Comparison of ENCODE assay signal across 10 cellular contexts in the genomic region with DNA sequence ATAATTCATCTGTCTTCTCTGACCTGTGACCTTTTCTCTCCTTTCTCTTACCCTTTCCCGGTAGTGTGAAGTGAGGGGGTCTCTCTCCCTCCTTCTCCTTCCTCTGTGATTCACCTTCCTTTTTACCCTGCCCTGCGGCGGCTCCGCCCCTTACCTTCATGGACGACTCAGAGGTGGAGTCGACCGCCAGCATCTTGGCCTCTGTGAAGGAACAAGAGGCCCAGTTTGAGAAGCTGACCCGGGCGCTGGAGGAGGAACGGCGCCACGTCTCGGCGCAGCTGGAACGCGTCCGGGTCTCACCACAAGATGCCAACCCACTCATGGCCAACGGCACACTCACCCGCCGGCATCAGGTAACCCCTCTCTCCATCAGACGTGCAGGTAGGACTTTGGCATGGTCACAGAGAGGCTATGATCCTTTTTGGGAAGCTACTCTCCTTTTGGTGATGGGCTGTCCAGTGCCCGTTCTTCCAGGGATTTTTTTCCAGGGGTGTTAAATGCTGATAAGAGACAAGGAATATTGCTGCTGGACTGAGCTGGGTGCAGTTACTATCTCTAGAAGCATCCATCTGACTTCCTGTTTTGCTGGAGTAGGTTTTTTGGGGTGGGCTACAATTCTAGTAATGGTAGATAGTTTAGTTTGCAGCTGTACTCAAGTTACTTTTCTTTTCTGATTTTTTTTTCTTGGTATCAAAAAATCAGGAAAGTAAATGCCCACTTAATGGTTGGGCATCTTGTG. TPM values are rescaled to one million over a fixed set of nuclear protein-coding genes. Genes with fewer than 3 reads are reported as not detected.
DNase-seq lines count a peak whose midpoint lies in the region; ATAC-seq and TF ChIP-seq lines count a peak whose summit lies in the region.
"Had no signal": no experiment of that assay in that cellular context is flagged by ENCODE, and none has a peak within 500 bp of the region (broad histone marks: within the 10 kb centered on the region; RNA-seq: fewer than 3 reads in every experiment).

No MANE protein-coding gene starts in this region.

- H3K27me3 Mint-ChIP-seq in activated CD4-positive, alpha-beta T cell treated with anti-CD3 and anti-CD28 coated beads, Interleukin-2, amount 10 ng/mL, durations not matched to agents 24 days and 14 days = no peaks in the 10 kb centered on the region
- no peaks in the 10 kb centered on the region for H3K27me3 Mint-ChIP-seq in WTC11 (ENCODE audit: low read depth)

- peaks cover 7% of the 10 kb centered on the region for H3K36me3 ChIP-seq in thymus (ENCODE audit: control insufficient read depth, insufficient read depth)

- H3K4me3 ChIP-seq in thymus (ENCODE audit: low read length) = no peak overlapping the region
- H3K4me3 ChIP-seq: mucosa of descending colon had no signal

- no peaks in the 10 kb centered on the region for H3K9me3 ChIP-seq in thymus (ENCODE audit: control insufficient read depth)
- H3K9me3 ChIP-seq: mucosa of descending colon had no signal

- H3K27ac ChIP-seq in thymus (ENCODE audit: low read depth) = peak overlapping the region; percentile 92

- ATAC-seq in WTC11 = peak; percentile 14; the same call in 1 of the 2 replicates
- no peak for ATAC-seq in HG02973 (IDR thresholded peaks at IDR 0.05; ENCODE audit: unreplicated experiment)

- peak overlapping the region; percentile 93 for H3K27ac Mint-ChIP-seq in activated CD4-positive, alpha-beta T cell treated with anti-CD3 and anti-CD28 coated beads, Interleukin-2, amount 10 ng/mL, durations not matched to agents 24 days and 14 days
- peak overlapping the region; percentile 65 for H3K27ac Mint-ChIP-seq in WTC11

- CTCF ChIA-PET in WTC11 (lab: Charles Lee) = interaction anchor here (1.0 to 3.7 kb wide), 2 partner anchors 9 to 40 kb away, joined by 3 to 18 read pairs; a partner anchor contains a TSS

- no peak for TF ChIP-seq CTCF in WTC11 (IDR thresholded peaks at IDR 0.05)

- H3K4me1 ChIP-seq in thymus (ENCODE audit: control insufficient read depth, insufficient read depth, low read length) = peaks cover 8% of the 10 kb centered on the region

- no peaks in the 10 kb centered on the region for H3K9me3 Mint-ChIP-seq in activated CD4-positive, alpha-beta T cell treated with anti-CD3 and anti-CD28 coated beads, Interleukin-2, amount 10 ng/mL, durations not matched to agents 24 days and 14 days
- H3K9me3 Mint-ChIP-seq in WTC11 = no peaks in the 10 kb centered on the region

- POLR2A ChIA-PET in WTC11 (lab: Charles Lee) = no interaction called here

- intact Hi-C loops in activated CD4-positive, alpha-beta T cell treated with anti-CD3 and anti-CD28 coated beads, Interleukin-2, amount 10 ng/mL, durations not matched to agents 24 days and 14 days (cut with micrococcal nuclease) = loop anchor here (1.0 to 2.0 kb wide), 6 partner anchors 50 to 787 kb away; a partner anchor contains a TSS
- intact Hi-C loops in head of caudate nucleus (cut with DNase I) = no loop called here

- peaks cover 41% of the 10 kb centered on the region for H3K4me1 Mint-ChIP-seq in activated CD4-positive, alpha-beta T cell treated with anti-CD3 and anti-CD28 coated beads, Interleukin-2, amount 10 ng/mL, durations not matched to agents 24 days and 14 days
- H3K4me1 Mint-ChIP-seq in WTC11 = peaks cover 47% of the 10 kb centered on the region

- DNase-seq in activated CD4-positive, alpha-beta T cell treated with anti-CD3 and anti-CD28 coated beads, Interleukin-2, amount 10 ng/mL, durations not matched to agents 24 days and 14 days = no peak
- DNase-seq in activated CD4-positive, alpha-beta T cell treated with anti-CD3 and anti-CD28 coated beads, Interleukin-2, amount 50 U/mL, for 48 hours = no peak
- DNase-seq in WTC11 (ENCODE audit: low spot score) = peak; percentile 33
- peak; percentile 66 for DNase-seq in islet precursor cell
- no peak for DNase-seq in head of caudate nucleus
- DNase-seq in dedifferentiated amniotic fluid mesenchymal stem cell (ENCODE audit: extremely low spot score) = no peak
- DNase-seq: NCI-H1930 had no signal

- 92% methylated on average over 22 of the region's 22 CpGs for WGBS in thymus

- H3K27me3 ChIP-seq in thymus (ENCODE audit: control insufficient read depth, insufficient read depth) = no peaks in the 10 kb centered on the region

- peak overlapping the region; percentile 79 for H3K4me3 Mint-ChIP-seq in activated CD4-positive, alpha-beta T cell treated with anti-CD3 and anti-CD28 coated beads, Interleukin-2, amount 10 ng/mL, durations not matched to agents 24 days and 14 days
- H3K4me3 Mint-ChIP-seq in WTC11 = no peak overlapping the region

- H3K36me3 Mint-ChIP-seq in activated CD4-positive, alpha-beta T cell treated with anti-CD3 and anti-CD28 coated beads, Interleukin-2, amount 10 ng/mL, durations not matched to agents 24 days and 14 days (ENCODE audit: low read depth) = peaks cover 15% of the 10 kb centered on the region
- H3K36me3 Mint-ChIP-seq in WTC11 = peaks cover 38% of the 10 kb centered on the region

TF ChIP-seq in WTC11, 78 proteins besides CTCF, POLR2A, EP300 and RAD21 (continues in another document):
- no peak for TF ChIP-seq GABPB1 (CRISPR knock-in tag; IDR thresholded peaks at IDR 0.05)
- TF ChIP-seq MXD4 (CRISPR knock-in tag; IDR thresholded peaks at IDR 0.05; ENCODE audit: borderline replicate concordance) = no peak
- TF ChIP-seq, protein P1, sequence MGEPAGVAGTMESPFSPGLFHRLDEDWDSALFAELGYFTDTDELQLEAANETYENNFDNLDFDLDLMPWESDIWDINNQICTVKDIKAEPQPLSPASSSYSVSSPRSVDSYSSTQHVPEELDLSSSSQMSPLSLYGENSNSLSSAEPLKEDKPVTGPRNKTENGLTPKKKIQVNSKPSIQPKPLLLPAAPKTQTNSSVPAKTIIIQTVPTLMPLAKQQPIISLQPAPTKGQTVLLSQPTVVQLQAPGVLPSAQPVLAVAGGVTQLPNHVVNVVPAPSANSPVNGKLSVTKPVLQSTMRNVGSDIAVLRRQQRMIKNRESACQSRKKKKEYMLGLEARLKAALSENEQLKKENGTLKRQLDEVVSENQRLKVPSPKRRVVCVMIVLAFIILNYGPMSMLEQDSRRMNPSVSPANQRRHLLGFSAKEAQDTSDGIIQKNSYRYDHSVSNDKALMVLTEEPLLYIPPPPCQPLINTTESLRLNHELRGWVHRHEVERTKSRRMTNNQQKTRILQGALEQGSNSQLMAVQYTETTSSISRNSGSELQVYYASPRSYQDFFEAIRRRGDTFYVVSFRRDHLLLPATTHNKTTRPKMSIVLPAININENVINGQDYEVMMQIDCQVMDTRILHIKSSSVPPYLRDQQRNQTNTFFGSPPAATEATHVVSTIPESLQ (CRISPR knock-in tag; IDR thresholded peaks at IDR 0.05) = no peak
- no peak for TF ChIP-seq GTF2I (CRISPR knock-in tag; conservative IDR thresholded peaks at IDR 0.05)
- TF ChIP-seq, protein P2, sequence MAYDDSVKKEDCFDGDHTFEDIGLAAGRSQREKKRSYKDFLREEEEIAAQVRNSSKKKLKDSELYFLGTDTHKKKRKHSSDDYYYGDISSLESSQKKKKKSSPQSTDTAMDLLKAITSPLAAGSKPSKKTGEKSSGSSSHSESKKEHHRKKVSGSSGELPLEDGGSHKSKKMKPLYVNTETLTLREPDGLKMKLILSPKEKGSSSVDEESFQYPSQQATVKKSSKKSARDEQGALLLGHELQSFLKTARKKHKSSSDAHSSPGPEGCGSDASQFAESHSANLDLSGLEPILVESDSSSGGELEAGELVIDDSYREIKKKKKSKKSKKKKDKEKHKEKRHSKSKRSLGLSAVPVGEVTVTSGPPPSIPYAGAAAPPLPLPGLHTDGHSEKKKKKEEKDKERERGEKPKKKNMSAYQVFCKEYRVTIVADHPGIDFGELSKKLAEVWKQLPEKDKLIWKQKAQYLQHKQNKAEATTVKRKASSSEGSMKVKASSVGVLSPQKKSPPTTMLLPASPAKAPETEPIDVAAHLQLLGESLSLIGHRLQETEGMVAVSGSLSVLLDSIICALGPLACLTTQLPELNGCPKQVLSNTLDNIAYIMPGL (CRISPR knock-in tag; IDR thresholded peaks at IDR 0.05) = no peak
- TF ChIP-seq MYBL2 (CRISPR knock-in tag; IDR thresholded peaks at IDR 0.05) = no peak
- TF ChIP-seq, protein P3, sequence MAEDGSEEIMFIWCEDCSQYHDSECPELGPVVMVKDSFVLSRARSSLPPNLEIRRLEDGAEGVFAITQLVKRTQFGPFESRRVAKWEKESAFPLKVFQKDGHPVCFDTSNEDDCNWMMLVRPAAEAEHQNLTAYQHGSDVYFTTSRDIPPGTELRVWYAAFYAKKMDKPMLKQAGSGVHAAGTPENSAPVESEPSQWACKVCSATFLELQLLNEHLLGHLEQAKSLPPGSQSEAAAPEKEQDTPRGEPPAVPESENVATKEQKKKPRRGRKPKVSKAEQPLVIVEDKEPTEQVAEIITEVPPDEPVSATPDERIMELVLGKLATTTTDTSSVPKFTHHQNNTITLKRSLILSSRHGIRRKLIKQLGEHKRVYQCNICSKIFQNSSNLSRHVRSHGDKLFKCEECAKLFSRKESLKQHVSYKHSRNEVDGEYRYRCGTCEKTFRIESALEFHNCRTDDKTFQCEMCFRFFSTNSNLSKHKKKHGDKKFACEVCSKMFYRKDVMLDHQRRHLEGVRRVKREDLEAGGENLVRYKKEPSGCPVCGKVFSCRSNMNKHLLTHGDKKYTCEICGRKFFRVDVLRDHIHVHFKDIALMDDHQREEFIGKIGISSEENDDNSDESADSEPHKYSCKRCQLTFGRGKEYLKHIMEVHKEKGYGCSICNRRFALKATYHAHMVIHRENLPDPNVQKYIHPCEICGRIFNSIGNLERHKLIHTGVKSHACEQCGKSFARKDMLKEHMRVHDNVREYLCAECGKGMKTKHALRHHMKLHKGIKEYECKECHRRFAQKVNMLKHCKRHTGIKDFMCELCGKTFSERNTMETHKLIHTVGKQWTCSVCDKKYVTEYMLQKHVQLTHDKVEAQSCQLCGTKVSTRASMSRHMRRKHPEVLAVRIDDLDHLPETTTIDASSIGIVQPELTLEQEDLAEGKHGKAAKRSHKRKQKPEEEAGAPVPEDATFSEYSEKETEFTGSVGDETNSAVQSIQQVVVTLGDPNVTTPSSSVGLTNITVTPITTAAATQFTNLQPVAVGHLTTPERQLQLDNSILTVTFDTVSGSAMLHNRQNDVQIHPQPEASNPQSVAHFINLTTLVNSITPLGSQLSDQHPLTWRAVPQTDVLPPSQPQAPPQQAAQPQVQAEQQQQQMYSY (CRISPR knock-in tag; IDR thresholded peaks at IDR 0.05) = no peak
- TF ChIP-seq NR2C2 (CRISPR knock-in tag; IDR thresholded peaks at IDR 0.05) = no peak
- no peak for TF ChIP-seq PRRX2 (CRISPR knock-in tag; IDR thresholded peaks at IDR 0.05)

RNA-seq across cellular contexts. Expression of a gene that starts 29.9 kb away (rescaled TPM):
- 4.9 and 6.0 TPM in 2 replicates for total RNA-seq in activated CD4-positive, alpha-beta T cell treated with anti-CD3 and anti-CD28 coated beads, Interleukin-2, amount 10 ng/mL, durations not matched to agents 24 days and 14 days
- total RNA-seq in WTC11 (2021) = 164 to 165 TPM (median 164 TPM) in 3 replicates
- polyA plus RNA-seq in thymus = 34.9 TPM

RNA-seq across cellular contexts. Expression of a gene that starts 39.9 kb away (rescaled TPM):
- not detected in 2 replicates for total RNA-seq in activated CD4-positive, alpha-beta T cell treated with anti-CD3 and anti-CD28 coated beads, Interleukin-2, amount 10 ng/mL, durations not matched to agents 24 days and 14 days
- total RNA-seq in WTC11 (2021) = 0.09 to 0.14 TPM in 2 of 3 replicates, not detected in the other
- 0.02 TPM for polyA plus RNA-seq in thymus
- total RNA-seq: mucosa of descending colon had no signal

RNA-seq across cellular contexts. Expression of a gene that starts 50.2 kb away (rescaled TPM):
- 211 and 216 TPM in 2 replicates for total RNA-seq in activated CD4-positive, alpha-beta T cell treated with anti-CD3 and anti-CD28 coated beads, Interleukin-2, amount 10 ng/mL, durations not matched to agents 24 days and 14 days
- total RNA-seq in WTC11 (2021) = 251 to 266 TPM (median 259 TPM) in 3 replicates
- 198 TPM for polyA plus RNA-seq in thymus

Comparison
In these comparisons a context has a peak if more than half of its experiments do, and no peak if none do; other contexts are left out.
1. DNase-seq: peak in WTC11 (single experiment) and islet precursor cell (single experiment); none in activated CD4-positive, alpha-beta T cell treated with anti-CD3 and anti-CD28 coated beads, Interleukin-2, amount 10 ng/mL, durations not matched to agents 24 days and 14 days (single experiment), activated CD4-positive, alpha-beta T cell treated with anti-CD3 and anti-CD28 coated beads, Interleukin-2, amount 50 U/mL, for 48 hours (0 of 2), head of caudate nucleus (0 of 42) and dedifferentiated amniotic fluid mesenchymal stem cell (single experiment).
2. RNA of a gene that starts 29.9 kb away (total RNA-seq): 164 to 165 TPM in WTC11; 4.9 to 6.0 TPM in activated CD4-positive, alpha-beta T cell treated with anti-CD3 and anti-CD28 coated beads, Interleukin-2, amount 10 ng/mL, durations not matched to agents 24 days and 14 days; every median in the first group is over 10 times any median in the second.